21 cellular contexts compared by ENCODE assay signal in the genomic region with DNA sequence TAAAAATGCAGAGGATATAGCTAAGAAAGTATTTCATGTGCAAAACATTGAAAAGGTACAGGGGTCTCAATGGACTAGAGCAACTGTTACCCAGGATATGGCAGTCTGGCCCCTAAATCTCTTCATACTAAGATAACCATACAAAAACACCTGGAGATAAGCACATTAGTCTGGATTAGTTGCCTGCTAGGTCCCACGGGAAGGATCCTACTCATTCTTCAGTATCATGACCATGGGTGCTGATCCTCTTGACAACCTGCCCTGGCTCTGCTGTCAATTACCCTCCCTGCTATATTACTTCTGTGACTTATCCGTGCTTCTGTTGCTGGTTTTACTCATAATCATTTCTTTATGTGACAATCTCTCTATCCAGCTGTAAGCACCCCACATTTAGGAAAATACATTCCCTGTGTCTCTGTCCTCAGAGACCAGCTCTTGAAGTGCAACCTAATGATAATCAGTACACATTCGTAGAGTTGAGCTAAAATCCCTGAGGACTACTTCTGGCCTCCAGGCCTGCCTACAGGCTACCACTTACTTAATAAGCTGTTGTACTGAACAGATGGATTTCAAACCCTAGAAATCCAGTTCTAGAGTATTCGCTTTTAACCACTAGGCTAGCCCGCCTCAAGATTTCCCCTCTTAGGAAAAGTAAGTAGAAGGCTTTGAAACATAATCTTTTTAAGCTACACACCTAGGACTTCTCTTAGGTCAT.
DNase-seq lines count a peak whose midpoint lies in the region; ATAC-seq, FAIRE-seq and TF ChIP-seq lines count a peak whose summit lies in the region.
"Had no signal": no experiment of that assay in that cellular context is flagged by ENCODE, and none has a peak within 500 bp of the region (broad histone marks: within the 10 kb centered on the region; RNA-seq: fewer than 3 reads in every experiment).

No MANE protein-coding gene starts in this region.

- peak overlapping the region; percentile 48 for H3K27ac Mint-ChIP-seq in glutamatergic neuron (ENCODE audit: unreplicated experiment)
- H3K27ac Mint-ChIP-seq: B cell, H9, HFFc6 had no signal

- DNase-seq in NCI-H1092 treated with DMSO at 0.1 percent for 48 hours (lab: John Stamatoyannopoulos, UW) (peak; percentile 14), NCI-H1092 (lab: John Stamatoyannopoulos, UW) (no peak), D721Med (ENCODE audit: insufficient read length, low spot score) (no peak), NCI-H524 treated with DMSO at 0.1 percent for 48 hours (lab: John Stamatoyannopoulos, UW) (peak; percentile 98), glutamatergic neuron (peak; percentile 30), NCI-H1694 treated with DMSO at 0.1 percent for 48 hours (lab: John Stamatoyannopoulos, UW) (no peak), 8988T (no peak)
- DNase-seq in activated T-cell treated with anti-CD3 and anti-CD28 coated beads, Interleukin-2, amount 50 U/mL, for 4 hours, result no peak
- DNase-seq: H9, HFFc6, Kasumi-1, NCI-H146, NCI-H2029 treated with DMSO at 0.1 percent for 48 hours, NCI-H526 treated with DMSO at 0.1 percent for 48 hours, SIG-M5 had no signal

- peaks cover 28% of the 10 kb centered on the region for H3K4me1 Mint-ChIP-seq in glutamatergic neuron (ENCODE audit: low read depth, unreplicated experiment)
- H3K4me1 Mint-ChIP-seq in activated T-cell treated with anti-CD3 and anti-CD28 coated beads, Interleukin-2, amount 50 U/mL, for 4 hours (ENCODE audit: low read depth), result no peaks in the 10 kb centered on the region
- H3K4me1 Mint-ChIP-seq: B cell, H9 had no signal

- peaks cover 6% of the 10 kb centered on the region for H3K36me3 Mint-ChIP-seq in glutamatergic neuron (ENCODE audit: unreplicated experiment)
- no peaks in the 10 kb centered on the region for H3K36me3 Mint-ChIP-seq in activated T-cell treated with anti-CD3 and anti-CD28 coated beads, Interleukin-2, amount 50 U/mL, for 4 hours (ENCODE audit: insufficient read depth)

- H3K9me3 Mint-ChIP-seq in glutamatergic neuron (ENCODE audit: unreplicated experiment), result peaks cover 3% of the 10 kb centered on the region
- peaks cover 3% of the 10 kb centered on the region for H3K9me3 Mint-ChIP-seq in activated T-cell treated with anti-CD3 and anti-CD28 coated beads, Interleukin-2, amount 50 U/mL, for 4 hours

- H3K27me3 Mint-ChIP-seq in glutamatergic neuron (ENCODE audit: unreplicated experiment), result no peaks in the 10 kb centered on the region
- H3K27me3 Mint-ChIP-seq in activated T-cell treated with anti-CD3 and anti-CD28 coated beads, Interleukin-2, amount 50 U/mL, for 4 hours (ENCODE audit: low read depth), result no peaks in the 10 kb centered on the region
- H3K27me3 Mint-ChIP-seq: B cell had no signal

- no peak overlapping the region for H3K4me3 Mint-ChIP-seq in glutamatergic neuron (ENCODE audit: unreplicated experiment)
- no peak overlapping the region for H3K4me3 Mint-ChIP-seq in activated T-cell treated with anti-CD3 and anti-CD28 coated beads, Interleukin-2, amount 50 U/mL, for 4 hours
- H3K4me3 Mint-ChIP-seq: B cell, H9, HFFc6 had no signal

- no peak for ATAC-seq in activated T-cell treated with anti-CD3 and anti-CD28 coated beads, Interleukin-2, amount 50 U/mL, for 4 hours
- ATAC-seq: A549, Panc1, SK-N-SH treated with all-trans-retinoic acid at 6 μM for 48 hours had no signal

- TF ChIP-seq CTCF in D721Med (IDR thresholded peaks at IDR 0.05; ENCODE audit: insufficient read depth, missing control alignments) (no peak), glutamatergic neuron (IDR thresholded peaks at IDR 0.05; ENCODE audit: partially characterized antibody, unreplicated experiment) (no peak)

- peak; percentile 91 for FAIRE-seq in D721Med (lab: Jason Lieb, UNC)
- FAIRE-seq: A549, G401.6, GM12892 had no signal

Comparison
In these comparisons a context has a peak if more than half of its experiments do, and no peak if none do; other contexts are left out.
1. DNase-seq: peak in NCI-H1092 treated with DMSO at 0.1 percent for 48 hours (single experiment), NCI-H524 treated with DMSO at 0.1 percent for 48 hours (single experiment) and glutamatergic neuron (single experiment); none in NCI-H1092 (single experiment), D721Med (single experiment), NCI-H1694 treated with DMSO at 0.1 percent for 48 hours (single experiment), 8988T (single experiment) and activated T-cell treated with anti-CD3 and anti-CD28 coated beads, Interleukin-2, amount 50 U/mL, for 4 hours (single experiment).